8 cellular contexts compared by ENCODE assay signal in the genomic region with DNA sequence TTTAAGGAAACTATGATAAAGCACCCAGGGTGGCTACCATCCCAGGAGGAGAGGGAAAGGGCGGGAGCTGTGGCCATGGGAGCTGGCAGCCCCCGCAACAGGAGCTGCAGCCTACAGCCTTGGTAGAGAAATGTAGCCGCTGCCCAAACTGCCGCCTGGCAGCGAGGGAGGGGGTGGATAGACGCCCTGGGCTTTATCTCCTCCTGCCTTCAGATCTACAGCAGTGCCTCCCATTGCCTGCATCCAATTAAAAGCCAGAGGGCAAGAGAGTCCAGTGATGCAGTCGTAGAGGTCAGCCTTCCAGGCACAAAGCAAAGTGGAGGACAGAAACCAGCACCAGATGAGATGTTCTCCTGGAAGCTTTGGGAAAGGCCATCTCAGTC. TPM values are rescaled to one million over a fixed set of nuclear protein-coding genes. Genes with fewer than 3 reads are reported as not detected.
DNase-seq lines count a peak whose midpoint lies in the region; ATAC-seq and TF ChIP-seq lines count a peak whose summit lies in the region.

No MANE protein-coding gene starts in this region.

- peaks cover 13% of the 10 kb centered on the region; the same call in 1 of the 2 replicates for H3K27me3 ChIP-seq in OCI-LY3 (ENCODE audit: low read depth, low read length)
- H3K27me3 ChIP-seq in left ventricle myocardium inferior (ENCODE audit: low read depth) = peaks cover 30% of the 10 kb centered on the region

- peak overlapping the region; percentile 65 for H3K4me3 Mint-ChIP-seq in progenitor cell of endocrine pancreas (ENCODE audit: low read depth)
- H3K4me3 Mint-ChIP-seq in activated CD4-positive, alpha-beta T cell treated with anti-CD3 and anti-CD28 coated beads, Interleukin-2, amount 10 ng/mL, durations not matched to agents 24 days and 14 days = no peak overlapping the region

- peak overlapping the region; percentile 74; the same call in 1 of the 2 replicates for H2AFZ ChIP-seq in OCI-LY3 (ENCODE audit: low read depth, low read length)

- H3K79me2 ChIP-seq in OCI-LY3 (ENCODE audit: low read length) = no peaks in the 10 kb centered on the region

- H3K4me3 ChIP-seq in HEK293 (ENCODE audit: low read depth, low read length) = no peak overlapping the region
- H3K4me3 ChIP-seq in OCI-LY3 (ENCODE audit: low read length) = peak overlapping the region; percentile 76
- peak overlapping the region; percentile 68 for H3K4me3 ChIP-seq in left ventricle myocardium inferior

- H3K27ac Mint-ChIP-seq in progenitor cell of endocrine pancreas = peak overlapping the region; percentile 13
- H3K27ac Mint-ChIP-seq in activated CD4-positive, alpha-beta T cell treated with anti-CD3 and anti-CD28 coated beads, Interleukin-2, amount 10 ng/mL, durations not matched to agents 24 days and 14 days = no peak overlapping the region

- no peak overlapping the region for H3K9ac ChIP-seq in OCI-LY3 (ENCODE audit: low read length)

- H4K20me1 ChIP-seq in OCI-LY3 (ENCODE audit: insufficient read depth, low read length) = no peaks in the 10 kb centered on the region

- TF ChIP-seq CTCF in HEK293 (tag by site-specific recombination; IDR thresholded peaks at IDR 0.05) (no peak), OCI-LY3 (IDR thresholded peaks at IDR 0.05; ENCODE audit: low read depth, low read length) (no peak), left ventricle myocardium inferior (IDR thresholded peaks at IDR 0.05; ENCODE audit: borderline replicate concordance) (no peak), progenitor cell of endocrine pancreas (IDR thresholded peaks at IDR 0.05; ENCODE audit: unreplicated experiment) (no peak)

- H3K36me3 Mint-ChIP-seq in progenitor cell of endocrine pancreas (ENCODE audit: insufficient read depth) = no peaks in the 10 kb centered on the region
- no peaks in the 10 kb centered on the region for H3K36me3 Mint-ChIP-seq in activated CD4-positive, alpha-beta T cell treated with anti-CD3 and anti-CD28 coated beads, Interleukin-2, amount 10 ng/mL, durations not matched to agents 24 days and 14 days (ENCODE audit: low read depth)

- H3K4me1 Mint-ChIP-seq in progenitor cell of endocrine pancreas (ENCODE audit: low read depth) = peaks cover 14% of the 10 kb centered on the region
- peaks cover 14% of the 10 kb centered on the region for H3K4me1 Mint-ChIP-seq in activated CD4-positive, alpha-beta T cell treated with anti-CD3 and anti-CD28 coated beads, Interleukin-2, amount 10 ng/mL, durations not matched to agents 24 days and 14 days

- no peaks in the 10 kb centered on the region for H3K4me1 ChIP-seq in HEK293 (ENCODE audit: control insufficient read depth, insufficient read depth, low read length)
- H3K4me1 ChIP-seq in OCI-LY3 (ENCODE audit: low read length) = peaks cover 23% of the 10 kb centered on the region
- H3K4me1 ChIP-seq in left ventricle myocardium inferior = peaks cover 20% of the 10 kb centered on the region

- H3K9me3 Mint-ChIP-seq in progenitor cell of endocrine pancreas (ENCODE audit: low read depth) = no peaks in the 10 kb centered on the region
- no peaks in the 10 kb centered on the region for H3K9me3 Mint-ChIP-seq in activated CD4-positive, alpha-beta T cell treated with anti-CD3 and anti-CD28 coated beads, Interleukin-2, amount 10 ng/mL, durations not matched to agents 24 days and 14 days

- intact Hi-C loops in left ventricle myocardium inferior (cut with micrococcal nuclease) = no loop called here
- intact Hi-C loops in activated CD4-positive, alpha-beta T cell treated with anti-CD3 and anti-CD28 coated beads, Interleukin-2, amount 10 ng/mL, durations not matched to agents 24 days and 14 days (cut with micrococcal nuclease) = no loop called here

- CTCF ChIA-PET in HEK293 (lab: Yijun Ruan, JAX) = no interaction called here

- H3K4me2 ChIP-seq in OCI-LY3 (ENCODE audit: low read length) = peak overlapping the region; percentile 86

- H3K27ac ChIP-seq in HEK293 (ENCODE audit: extremely low read depth, low read depth, low read length) (no peak overlapping the region), OCI-LY3 (ENCODE audit: low read length) (no peak overlapping the region), left ventricle myocardium inferior (replicated peaks) (no peak overlapping the region)

- H3K36me3 ChIP-seq in HEK293 (ENCODE audit: control insufficient read depth in 2 of 2, insufficient read depth in 1 of 2, low read length in 2 of 2) = no peaks in the 10 kb centered on the region
- H3K36me3 ChIP-seq in OCI-LY3 (replicated peaks; ENCODE audit: low read depth, low read length) = no peaks in the 10 kb centered on the region
- H3K36me3 ChIP-seq in left ventricle myocardium inferior = no peaks in the 10 kb centered on the region

- DNase-seq in left ventricle myocardium inferior = no peak
- no peak for DNase-seq in progenitor cell of endocrine pancreas (ENCODE audit: low spot score, unreplicated experiment)
- DNase-seq in islet precursor cell = no peak
- DNase-seq in activated CD4-positive, alpha-beta T cell treated with anti-CD3 and anti-CD28 coated beads, Interleukin-2, amount 10 ng/mL, durations not matched to agents 24 days and 14 days = no peak

- peaks cover 30% of the 10 kb centered on the region for H3K27me3 Mint-ChIP-seq in progenitor cell of endocrine pancreas
- peaks cover 43% of the 10 kb centered on the region for H3K27me3 Mint-ChIP-seq in activated CD4-positive, alpha-beta T cell treated with anti-CD3 and anti-CD28 coated beads, Interleukin-2, amount 10 ng/mL, durations not matched to agents 24 days and 14 days

- ATAC-seq in HG03039 (IDR thresholded peaks at IDR 0.05; ENCODE audit: unreplicated experiment) = no peak
- no peak for ATAC-seq in GM19328 (IDR thresholded peaks at IDR 0.05; ENCODE audit: unreplicated experiment)

- H3K9me3 ChIP-seq in HEK293 (ENCODE audit: control insufficient read depth, insufficient read depth, low read depth, low read length) (no peaks in the 10 kb centered on the region), OCI-LY3 (ENCODE audit: insufficient read depth, low read length) (no peaks in the 10 kb centered on the region), left ventricle myocardium inferior (replicated peaks) (no peaks in the 10 kb centered on the region)

- POLR2A ChIA-PET in HEK293 (lab: Yijun Ruan, JAX) = no interaction called here

TF ChIP-seq in HEK293, 187 proteins besides CTCF, POLR2A, EP300 and RAD21 (continues in another document):
- TF ChIP-seq EGR2 (tag by site-specific recombination; IDR thresholded peaks at IDR 0.05; ENCODE audit: low read depth) = peak; percentile 72
- TF ChIP-seq ZFP37 (tag by site-specific recombination; IDR thresholded peaks at IDR 0.05) = no peak
- TF ChIP-seq, protein P1, sequence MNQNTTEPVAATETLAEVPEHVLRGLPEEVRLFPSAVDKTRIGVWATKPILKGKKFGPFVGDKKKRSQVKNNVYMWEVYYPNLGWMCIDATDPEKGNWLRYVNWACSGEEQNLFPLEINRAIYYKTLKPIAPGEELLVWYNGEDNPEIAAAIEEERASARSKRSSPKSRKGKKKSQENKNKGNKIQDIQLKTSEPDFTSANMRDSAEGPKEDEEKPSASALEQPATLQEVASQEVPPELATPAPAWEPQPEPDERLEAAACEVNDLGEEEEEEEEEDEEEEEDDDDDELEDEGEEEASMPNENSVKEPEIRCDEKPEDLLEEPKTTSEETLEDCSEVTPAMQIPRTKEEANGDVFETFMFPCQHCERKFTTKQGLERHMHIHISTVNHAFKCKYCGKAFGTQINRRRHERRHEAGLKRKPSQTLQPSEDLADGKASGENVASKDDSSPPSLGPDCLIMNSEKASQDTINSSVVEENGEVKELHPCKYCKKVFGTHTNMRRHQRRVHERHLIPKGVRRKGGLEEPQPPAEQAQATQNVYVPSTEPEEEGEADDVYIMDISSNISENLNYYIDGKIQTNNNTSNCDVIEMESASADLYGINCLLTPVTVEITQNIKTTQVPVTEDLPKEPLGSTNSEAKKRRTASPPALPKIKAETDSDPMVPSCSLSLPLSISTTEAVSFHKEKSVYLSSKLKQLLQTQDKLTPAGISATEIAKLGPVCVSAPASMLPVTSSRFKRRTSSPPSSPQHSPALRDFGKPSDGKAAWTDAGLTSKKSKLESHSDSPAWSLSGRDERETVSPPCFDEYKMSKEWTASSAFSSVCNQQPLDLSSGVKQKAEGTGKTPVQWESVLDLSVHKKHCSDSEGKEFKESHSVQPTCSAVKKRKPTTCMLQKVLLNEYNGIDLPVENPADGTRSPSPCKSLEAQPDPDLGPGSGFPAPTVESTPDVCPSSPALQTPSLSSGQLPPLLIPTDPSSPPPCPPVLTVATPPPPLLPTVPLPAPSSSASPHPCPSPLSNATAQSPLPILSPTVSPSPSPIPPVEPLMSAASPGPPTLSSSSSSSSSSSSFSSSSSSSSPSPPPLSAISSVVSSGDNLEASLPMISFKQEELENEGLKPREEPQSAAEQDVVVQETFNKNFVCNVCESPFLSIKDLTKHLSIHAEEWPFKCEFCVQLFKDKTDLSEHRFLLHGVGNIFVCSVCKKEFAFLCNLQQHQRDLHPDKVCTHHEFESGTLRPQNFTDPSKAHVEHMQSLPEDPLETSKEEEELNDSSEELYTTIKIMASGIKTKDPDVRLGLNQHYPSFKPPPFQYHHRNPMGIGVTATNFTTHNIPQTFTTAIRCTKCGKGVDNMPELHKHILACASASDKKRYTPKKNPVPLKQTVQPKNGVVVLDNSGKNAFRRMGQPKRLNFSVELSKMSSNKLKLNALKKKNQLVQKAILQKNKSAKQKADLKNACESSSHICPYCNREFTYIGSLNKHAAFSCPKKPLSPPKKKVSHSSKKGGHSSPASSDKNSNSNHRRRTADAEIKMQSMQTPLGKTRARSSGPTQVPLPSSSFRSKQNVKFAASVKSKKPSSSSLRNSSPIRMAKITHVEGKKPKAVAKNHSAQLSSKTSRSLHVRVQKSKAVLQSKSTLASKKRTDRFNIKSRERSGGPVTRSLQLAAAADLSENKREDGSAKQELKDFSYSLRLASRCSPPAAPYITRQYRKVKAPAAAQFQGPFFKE (tag by site-specific recombination; IDR thresholded peaks at IDR 0.05; ENCODE audit: borderline replicate concordance) = no peak

RNA-seq across cellular contexts. Expression of gene ZFAND3, which starts 35.0 kb away (rescaled TPM):
- total RNA-seq in left ventricle myocardium inferior = 81.8 TPM
- 92.7 and 102 TPM in 2 replicates for total RNA-seq in progenitor cell of endocrine pancreas
- 31.5 and 39.6 TPM in 2 replicates for total RNA-seq in activated CD4-positive, alpha-beta T cell treated with anti-CD3 and anti-CD28 coated beads, Interleukin-2, amount 10 ng/mL, durations not matched to agents 24 days and 14 days
